8 cellular contexts compared by ENCODE assay signal in genomic region chr17:2024572-2025219, GRCh38. TPM values are rescaled to one million over a fixed set of nuclear protein-coding genes. Genes with fewer than 3 reads are reported as not detected.
A peak's percentile ranks its signal among the peaks of the same experiment; 100 is the strongest.
DNase-seq lines count a peak whose midpoint lies in the region; ATAC-seq, FAIRE-seq and TF ChIP-seq lines count a peak whose summit lies in the region.

No MANE protein-coding gene starts in this region.

- H3K4me1 Mint-ChIP-seq in activated CD4-positive, alpha-beta memory T cell treated with anti-CD3 and anti-CD28 coated beads for 36 hours (ENCODE audit: low read depth), result peaks cover 9% of the 10 kb centered on the region
- H3K4me1 Mint-ChIP-seq in activated CD4-positive, alpha-beta memory T cell treated with anti-CD3 and anti-CD28 coated beads, Interleukin-2, amount 10 ng/mL, durations not matched to agents 7 days and 5 days, result peaks cover 17% of the 10 kb centered on the region
- peaks cover 5% of the 10 kb centered on the region for H3K4me1 Mint-ChIP-seq in activated T-helper 17 cell treated with anti-CD3 and anti-CD28 coated beads, Interleukin-2, amount 50 U/mL, for 72 hours

- H3K9me3 Mint-ChIP-seq in activated CD4-positive, alpha-beta memory T cell treated with anti-CD3 and anti-CD28 coated beads for 36 hours, result no peaks in the 10 kb centered on the region
- no peaks in the 10 kb centered on the region for H3K9me3 Mint-ChIP-seq in activated CD4-positive, alpha-beta memory T cell treated with anti-CD3 and anti-CD28 coated beads, Interleukin-2, amount 10 ng/mL, durations not matched to agents 7 days and 5 days
- H3K9me3 Mint-ChIP-seq in activated T-helper 17 cell treated with anti-CD3 and anti-CD28 coated beads, Interleukin-2, amount 50 U/mL, for 72 hours, result no peaks in the 10 kb centered on the region

- H4K20me1 ChIP-seq in keratinocyte (ENCODE audit: control insufficient read depth, extremely low read depth, insufficient read depth, low read length), result no peaks in the 10 kb centered on the region

- peak; percentile 10 for ATAC-seq in activated T-helper 17 cell treated with anti-CD3 and anti-CD28 coated beads, Interleukin-2, amount 50 U/mL, for 72 hours (replicated peaks)
- ATAC-seq in thoracic aorta (ENCODE audit: insufficient number of reproducible peaks, low FRiP score, low read depth), result no peak
- no peak for ATAC-seq in GM19455 (IDR thresholded peaks at IDR 0.05; ENCODE audit: unreplicated experiment)

- no peak for FAIRE-seq in keratinocyte (lab: Jason Lieb, UNC)

- H3K9me1 ChIP-seq in keratinocyte (ENCODE audit: control insufficient read depth, extremely low read depth, insufficient read depth, low read length), result no peaks in the 10 kb centered on the region

- TF ChIP-seq CTCF in keratinocyte (optimal IDR thresholded peaks at IDR 0.05 in 1 of 3, IDR thresholded peaks at IDR 0.05 in 1 of 3, conservative IDR thresholded peaks at IDR 0.05 in 1 of 3; ENCODE audit: extremely low read depth in 1 of 3, insufficient read depth in 2 of 3, low read length in 3 of 3) (no peak), thoracic aorta (IDR thresholded peaks at IDR 0.05) (peak; percentile 0), GM10266 (IDR thresholded peaks at IDR 0.05; ENCODE audit: control insufficient read depth, insufficient read depth, low read depth, missing control alignments) (no peak)

- H3K4me3 ChIP-seq in keratinocyte (ENCODE audit: control insufficient read depth in 2 of 3, extremely low read depth in 1 of 3, insufficient read depth in 2 of 3, low read depth in 1 of 3, low read length in 3 of 3) (peak overlapping the region; percentile 59 to 76 (median 71)), thoracic aorta (peak overlapping the region; percentile 77)

- H3K27ac Mint-ChIP-seq in activated CD4-positive, alpha-beta memory T cell treated with anti-CD3 and anti-CD28 coated beads for 36 hours, result no peak overlapping the region
- no peak overlapping the region for H3K27ac Mint-ChIP-seq in activated CD4-positive, alpha-beta memory T cell treated with anti-CD3 and anti-CD28 coated beads, Interleukin-2, amount 10 ng/mL, durations not matched to agents 7 days and 5 days
- H3K27ac Mint-ChIP-seq in activated T-helper 17 cell treated with anti-CD3 and anti-CD28 coated beads, Interleukin-2, amount 50 U/mL, for 72 hours, result no peak overlapping the region

- H3K4me3 Mint-ChIP-seq in activated CD4-positive, alpha-beta memory T cell treated with anti-CD3 and anti-CD28 coated beads for 36 hours, result peak overlapping the region; percentile 32
- no peak overlapping the region for H3K4me3 Mint-ChIP-seq in activated CD4-positive, alpha-beta memory T cell treated with anti-CD3 and anti-CD28 coated beads, Interleukin-2, amount 10 ng/mL, durations not matched to agents 7 days and 5 days
- H3K4me3 Mint-ChIP-seq in activated T-helper 17 cell treated with anti-CD3 and anti-CD28 coated beads, Interleukin-2, amount 50 U/mL, for 72 hours, result peak overlapping the region; percentile 55

- H3K79me2 ChIP-seq in keratinocyte (ENCODE audit: control insufficient read depth, insufficient read depth, low read length), result no peaks in the 10 kb centered on the region

- peak overlapping the region; percentile 56 for H3K9ac ChIP-seq in keratinocyte (ENCODE audit: control insufficient read depth, extremely low read depth, insufficient read depth, low read length)

- peak overlapping the region; percentile 35 for H2AFZ ChIP-seq in keratinocyte (ENCODE audit: control insufficient read depth, low read length)

- CTCF ChIA-PET in activated CD4-positive, alpha-beta memory T cell treated with anti-CD3 and anti-CD28 coated beads for 36 hours (lab: Charles Lee), result interaction anchor here (0.7 to 3.6 kb wide), 7 partner anchors 20 to 303 kb away, joined by 3 to 23 read pairs (median 9); partner anchors contain the start of gene HIC1
- CTCF ChIA-PET in activated CD4-positive, alpha-beta memory T cell treated with anti-CD3 and anti-CD28 coated beads, Interleukin-2, amount 10 ng/mL, durations not matched to agents 7 days and 5 days (lab: Charles Lee), result interaction anchor here (0.6 to 2.5 kb wide), 8 partner anchors 26 to 355 kb away, joined by 3 to 19 read pairs (median 3); partner anchors contain the start of gene HIC1

- peaks cover 3% of the 10 kb centered on the region for H3K4me1 ChIP-seq in keratinocyte (ENCODE audit: control insufficient read depth, extremely low read depth, insufficient read depth, low read length)
- peaks cover 3 to 45% of the 10 kb centered on the region in 2 donors for H3K4me1 ChIP-seq in thoracic aorta (ENCODE audit: control insufficient read depth in 1 of 2, low read depth in 2 of 2)

- H3K9me3 ChIP-seq in keratinocyte (ENCODE audit: control insufficient read depth, low read depth, low read length), result no peaks in the 10 kb centered on the region
- no peaks in the 10 kb centered on the region for H3K9me3 ChIP-seq in thoracic aorta

- dilution Hi-C loops in keratinocyte (cut with MboI; ENCODE audit: extremely low pct_ligation_motif_present, low sequenced_read_pairs), result no loop called here

- POLR2A ChIA-PET in activated CD4-positive, alpha-beta memory T cell treated with anti-CD3 and anti-CD28 coated beads for 36 hours (lab: Charles Lee), result interaction anchor here (0.5 to 0.6 kb wide), 3 partner anchors 302 to 309 kb away, joined by 3 read pairs; no protein-coding TSS in a partner anchor
- POLR2A ChIA-PET in activated CD4-positive, alpha-beta memory T cell treated with anti-CD3 and anti-CD28 coated beads, Interleukin-2, amount 10 ng/mL, durations not matched to agents 7 days and 5 days (lab: Charles Lee), result interaction anchor here (0.8 to 1.5 kb wide), 8 partner anchors 14 to 375 kb away, joined by 3 to 4 read pairs (median 4); partner anchors contain the start of gene RILP

- no peaks in the 10 kb centered on the region for H3K36me3 ChIP-seq in keratinocyte (ENCODE audit: control insufficient read depth in 2 of 2, extremely low read depth in 1 of 2, insufficient read depth in 2 of 2, low read length in 2 of 2)
- no peaks in the 10 kb centered on the region for H3K36me3 ChIP-seq in thoracic aorta

- intact Hi-C loops in activated CD4-positive, alpha-beta memory T cell treated with anti-CD3 and anti-CD28 coated beads for 36 hours (cut with micrococcal nuclease), result no loop called here

- peaks cover 31% of the 10 kb centered on the region for H3K27me3 Mint-ChIP-seq in activated CD4-positive, alpha-beta memory T cell treated with anti-CD3 and anti-CD28 coated beads for 36 hours
- peaks cover 60% of the 10 kb centered on the region for H3K27me3 Mint-ChIP-seq in activated CD4-positive, alpha-beta memory T cell treated with anti-CD3 and anti-CD28 coated beads, Interleukin-2, amount 10 ng/mL, durations not matched to agents 7 days and 5 days
- H3K27me3 Mint-ChIP-seq in activated T-helper 17 cell treated with anti-CD3 and anti-CD28 coated beads, Interleukin-2, amount 50 U/mL, for 72 hours, result peaks cover 8% of the 10 kb centered on the region

- H3K27me3 ChIP-seq in keratinocyte (ENCODE audit: control insufficient read depth, extremely low read depth, insufficient read depth, low read length), result peaks cover 8% of the 10 kb centered on the region
- H3K27me3 ChIP-seq in thoracic aorta (replicated peaks; ENCODE audit: insufficient read depth), result no peaks in the 10 kb centered on the region

- peak overlapping the region; percentile 73 for H3K4me2 ChIP-seq in keratinocyte (ENCODE audit: control insufficient read depth, extremely low read depth, insufficient read depth, low read depth, low read length)

- peak; percentile 17 for DNase-seq in activated CD4-positive, alpha-beta memory T cell treated with anti-CD3 and anti-CD28 coated beads for 36 hours
- no peak for DNase-seq in activated CD4-positive, alpha-beta memory T cell treated with anti-CD3 and anti-CD28 coated beads, Interleukin-2, amount 10 ng/mL, durations not matched to agents 7 days and 5 days
- DNase-seq in keratinocyte (ENCODE audit: low read depth, low spot score) (no peak), thoracic aorta (ENCODE audit: low spot score) (no peak), GM10266 (ENCODE audit: extremely low spot score) (no peak)
- DNase-seq in stimulated activated CD4-positive, alpha-beta T cell treated with anti-CD3 and anti-CD28 coated beads, Interleukin-4, amount 100 ng/mL, for 4 hours, result no peak

- no peaks in the 10 kb centered on the region for H3K36me3 Mint-ChIP-seq in activated CD4-positive, alpha-beta memory T cell treated with anti-CD3 and anti-CD28 coated beads for 36 hours
- H3K36me3 Mint-ChIP-seq in activated CD4-positive, alpha-beta memory T cell treated with anti-CD3 and anti-CD28 coated beads, Interleukin-2, amount 10 ng/mL, durations not matched to agents 7 days and 5 days (ENCODE audit: low read depth), result no peaks in the 10 kb centered on the region
- no peaks in the 10 kb centered on the region for H3K36me3 Mint-ChIP-seq in activated T-helper 17 cell treated with anti-CD3 and anti-CD28 coated beads, Interleukin-2, amount 50 U/mL, for 72 hours (ENCODE audit: low read depth)

- H3K27ac ChIP-seq in keratinocyte (ENCODE audit: control insufficient read depth, insufficient read depth, low read length), result no peak overlapping the region
- H3K27ac ChIP-seq in thoracic aorta, result no peak overlapping the region

RNA-seq across cellular contexts. Expression of gene RTN4RL1, which starts 0.4 kb away (rescaled TPM):
- under 1 TPM; 0.17 to 0.21 TPM for total RNA-seq in activated CD4-positive, alpha-beta memory T cell treated with anti-CD3 and anti-CD28 coated beads for 36 hours
- under 1 TPM; 0.33 to 0.35 TPM for total RNA-seq in activated CD4-positive, alpha-beta memory T cell treated with anti-CD3 and anti-CD28 coated beads, Interleukin-2, amount 10 ng/mL, durations not matched to agents 7 days and 5 days
- under 1 TPM in 1 of 2 donors, not detected in 1; 0.09 TPM for total RNA-seq in activated T-helper 17 cell treated with anti-CD3 and anti-CD28 coated beads, Interleukin-2, amount 50 U/mL, for 72 hours
- 2.3 to 3.4 TPM (median 2.4 TPM) in 3 replicates for polyA plus RNA-seq in keratinocyte
- 2.1 TPM for polyA plus RNA-seq in keratinocyte (2011; ENCODE audit: low read depth)
- polyA plus RNA-seq in keratinocyte (2011; cell fraction: cytosol; rRNA removed), result 1.5 and 2.8 TPM in 2 replicates
- 4.2 and 6.1 TPM in 2 replicates for polyA plus RNA-seq in keratinocyte (2011; cell fraction: nucleus; rRNA removed)
- polyA plus RNA-seq in keratinocyte (2012; ENCODE audit: low replicate concordance), result 3.4 and 3.8 TPM in 2 replicates
- polyA minus RNA-seq in keratinocyte, result 1.1 to 2.0 TPM (median 1.4 TPM) in 3 replicates
- polyA minus RNA-seq in keratinocyte (2011; cell fraction: cytosol; rRNA and poly(A)+ RNA removed), result 5.8 TPM
- polyA minus RNA-seq in keratinocyte (2011; cell fraction: nucleus; rRNA and poly(A)+ RNA removed), result 4.0 and 4.9 TPM in 2 replicates
- 1 to 10 TPM; 5.4 to 8.0 TPM for total RNA-seq in thoracic aorta

RNA-seq across cellular contexts. Expression of gene DPH1, which starts 5.3 kb away (rescaled TPM):
- total RNA-seq in activated CD4-positive, alpha-beta memory T cell treated with anti-CD3 and anti-CD28 coated beads for 36 hours, result 10 to 100 TPM; 29.4 to 31.1 TPM
- total RNA-seq in activated CD4-positive, alpha-beta memory T cell treated with anti-CD3 and anti-CD28 coated beads, Interleukin-2, amount 10 ng/mL, durations not matched to agents 7 days and 5 days, result 10 to 100 TPM; 28.4 to 28.8 TPM
- total RNA-seq in activated T-helper 17 cell treated with anti-CD3 and anti-CD28 coated beads, Interleukin-2, amount 50 U/mL, for 72 hours, result 10 to 100 TPM; 36.9 to 40.2 TPM
- 18.9 to 28.8 TPM (median 22.6 TPM) in 3 replicates for polyA plus RNA-seq in keratinocyte
- 25.6 TPM for polyA plus RNA-seq in keratinocyte (2011; ENCODE audit: low read depth)
- polyA plus RNA-seq in keratinocyte (2011; cell fraction: cytosol; rRNA removed), result 16.4 and 23.0 TPM in 2 replicates
- 60.2 and 66.6 TPM in 2 replicates for polyA plus RNA-seq in keratinocyte (2011; cell fraction: nucleus; rRNA removed)
- polyA plus RNA-seq in keratinocyte (2012; ENCODE audit: low replicate concordance), result 20.3 and 26.1 TPM in 2 replicates
- polyA minus RNA-seq in keratinocyte, result 20.7 to 57.0 TPM (median 32.0 TPM) in 3 replicates
- polyA minus RNA-seq in keratinocyte (2011; cell fraction: cytosol; rRNA and poly(A)+ RNA removed), result 24.7 TPM
- 19.8 and 26.3 TPM in 2 replicates for polyA minus RNA-seq in keratinocyte (2011; cell fraction: nucleus; rRNA and poly(A)+ RNA removed)
- 10 to 100 TPM; 46.0 to 61.1 TPM for total RNA-seq in thoracic aorta

RNA-seq across cellular contexts. Expression of gene OVCA2, which starts 17.1 kb away (rescaled TPM):
- 10 to 100 TPM; 31.7 to 34.8 TPM for total RNA-seq in activated CD4-positive, alpha-beta memory T cell treated with anti-CD3 and anti-CD28 coated beads for 36 hours
- total RNA-seq in activated CD4-positive, alpha-beta memory T cell treated with anti-CD3 and anti-CD28 coated beads, Interleukin-2, amount 10 ng/mL, durations not matched to agents 7 days and 5 days, result 10 to 100 TPM; 43.2 to 45.4 TPM
- 10 to 100 TPM; 20.7 to 39.3 TPM for total RNA-seq in activated T-helper 17 cell treated with anti-CD3 and anti-CD28 coated beads, Interleukin-2, amount 50 U/mL, for 72 hours
- polyA plus RNA-seq in keratinocyte, result 41.2 to 58.1 TPM (median 53.5 TPM) in 3 replicates
- polyA plus RNA-seq in keratinocyte (2011; ENCODE audit: low read depth), result 3.8 TPM
- polyA plus RNA-seq in keratinocyte (2011; cell fraction: cytosol; rRNA removed), result 49.1 and 57.0 TPM in 2 replicates
- polyA plus RNA-seq in keratinocyte (2011; cell fraction: nucleus; rRNA removed), result 17.6 and 24.7 TPM in 2 replicates
- polyA plus RNA-seq in keratinocyte (2012; ENCODE audit: low replicate concordance), result 31.2 and 45.0 TPM in 2 replicates
- 31.3 to 46.1 TPM (median 45.4 TPM) in 3 replicates for polyA minus RNA-seq in keratinocyte
- polyA minus RNA-seq in keratinocyte (2011; cell fraction: cytosol; rRNA and poly(A)+ RNA removed), result 34.9 TPM
- 3.7 and 4.8 TPM in 2 replicates for polyA minus RNA-seq in keratinocyte (2011; cell fraction: nucleus; rRNA and poly(A)+ RNA removed)
- 10 to 100 TPM; 44.1 to 46.6 TPM for total RNA-seq in thoracic aorta

RNA-seq across cellular contexts. Expression of gene HIC1, which starts 30.2 kb away (rescaled TPM):
- 10 to 100 TPM; 13.1 to 13.2 TPM for total RNA-seq in activated CD4-positive, alpha-beta memory T cell treated with anti-CD3 and anti-CD28 coated beads for 36 hours
- total RNA-seq in activated CD4-positive, alpha-beta memory T cell treated with anti-CD3 and anti-CD28 coated beads, Interleukin-2, amount 10 ng/mL, durations not matched to agents 7 days and 5 days, result 10 to 100 TPM; 38.3 to 39.8 TPM
- 10 to 100 TPM; 22.8 to 24.4 TPM for total RNA-seq in activated T-helper 17 cell treated with anti-CD3 and anti-CD28 coated beads, Interleukin-2, amount 50 U/mL, for 72 hours
- 0.64 to 1.1 TPM (median 0.92 TPM) in 3 replicates for polyA plus RNA-seq in keratinocyte
- not detected for polyA plus RNA-seq in keratinocyte (2011; ENCODE audit: low read depth)
- 0.23 and 0.82 TPM in 2 replicates for polyA plus RNA-seq in keratinocyte (2011; cell fraction: cytosol; rRNA removed)
- polyA plus RNA-seq in keratinocyte (2011; cell fraction: nucleus; rRNA removed), result 1.4 and 1.5 TPM in 2 replicates
- 0.45 and 1.7 TPM in 2 replicates for polyA plus RNA-seq in keratinocyte (2012; ENCODE audit: low replicate concordance)
- polyA minus RNA-seq in keratinocyte, result 0.58 to 1.4 TPM (median 1.3 TPM) in 3 replicates
- 6.5 TPM for polyA minus RNA-seq in keratinocyte (2011; cell fraction: cytosol; rRNA and poly(A)+ RNA removed)
- 2.1 and 3.1 TPM in 2 replicates for polyA minus RNA-seq in keratinocyte (2011; cell fraction: nucleus; rRNA and poly(A)+ RNA removed)
- 10 to 100 TPM; 38.3 to 53.9 TPM for total RNA-seq in thoracic aorta

Comparison
In these comparisons a context has a peak if more than half of its experiments do, and no peak if none do; other contexts are left out.
1. RNA of gene RTN4RL1, which starts 0.4 kb away (total RNA-seq): 5.4 to 8.0 TPM in thoracic aorta; 0.33 to 0.35 TPM in activated CD4-positive, alpha-beta memory T cell treated with anti-CD3 and anti-CD28 coated beads, Interleukin-2, amount 10 ng/mL, durations not matched to agents 7 days and 5 days, 0.17 to 0.21 TPM in activated CD4-positive, alpha-beta memory T cell treated with anti-CD3 and anti-CD28 coated beads for 36 hours and 0.09 TPM in activated T-helper 17 cell treated with anti-CD3 and anti-CD28 coated beads, Interleukin-2, amount 50 U/mL, for 72 hours; every median in the first group is over 4 times any median in the second.